Comparison of ENCODE assay signal across 1 cellular context in genomic region chr19:17404621-17405249, GRCh38.
TF ChIP-seq lines count a peak whose summit lies in the region.

No MANE protein-coding gene starts in this region.

TF ChIP-seq in H1, 55 proteins besides CTCF, POLR2A, EP300 and RAD21:
- TF ChIP-seq JUN (IDR thresholded peaks at IDR 0.05; ENCODE audit: low read depth, low read length) (no peak), POU5F1 (IDR thresholded peaks at IDR 0.05; ENCODE audit: low read depth, low read length) (no peak), SUZ12 (IDR thresholded peaks at IDR 0.05; ENCODE audit: low read length) (no peak), ASH2L (IDR thresholded peaks at IDR 0.05; ENCODE audit: low read length) (no peak), TEAD4 (IDR thresholded peaks at IDR 0.05; ENCODE audit: low read depth, low read length) (no peak), GABPA (IDR thresholded peaks at IDR 0.05; ENCODE audit: borderline replicate concordance, insufficient read depth, low read length) (no peak), E2F6 (IDR thresholded peaks at IDR 0.05) (no peak), ATF2 (IDR thresholded peaks at IDR 0.05; ENCODE audit: low read length) (no peak), PHF8 (conservative IDR thresholded peaks at IDR 0.05; ENCODE audit: low read depth, low read length) (no peak), NANOG (IDR thresholded peaks at IDR 0.05; ENCODE audit: insufficient read depth, low read depth, low read length, poor library complexity, severe bottlenecking) (no peak), SIX5 (IDR thresholded peaks at IDR 0.05; ENCODE audit: low read depth, low read length) (no peak), FOSL1 (IDR thresholded peaks at IDR 0.05; ENCODE audit: insufficient read depth, low read depth, low read length) (no peak), BACH1 (IDR thresholded peaks at IDR 0.05; ENCODE audit: low read length) (no peak), CHD1 (IDR thresholded peaks at IDR 0.05; ENCODE audit: low read depth, low read length) (no peak), SRF (IDR thresholded peaks at IDR 0.05; ENCODE audit: low read depth, low read length) (no peak)
TF ChIP-seq in H1: peak in this region for 0.
